In the genomic region with DNA sequence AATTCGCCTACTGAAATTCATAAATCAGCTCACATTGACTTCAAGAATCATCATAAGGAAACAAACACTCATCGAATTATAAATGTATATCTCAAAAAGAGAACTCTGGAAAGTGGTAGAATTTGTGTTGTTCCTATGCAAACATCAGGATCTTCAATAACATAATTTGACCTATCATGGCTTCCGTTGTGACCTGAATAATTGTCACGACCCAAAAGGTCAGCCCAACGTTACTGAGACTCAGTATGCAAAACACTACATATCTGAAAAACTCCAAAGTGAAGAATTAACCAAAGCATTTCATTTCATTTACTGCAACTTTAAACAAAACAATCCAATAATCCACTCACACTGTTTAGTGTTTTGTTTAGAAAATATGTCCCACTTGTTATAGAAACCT, we compare ENCODE assay signal across 8 cellular contexts. TPM values are rescaled to one million over a fixed set of nuclear protein-coding genes. Genes with fewer than 3 reads are reported as not detected.
DNase-seq lines count a peak whose midpoint lies in the region; ATAC-seq and TF ChIP-seq lines count a peak whose summit lies in the region.

No MANE protein-coding gene starts in this region.

- H3K9me3 Mint-ChIP-seq in naive B cell, result no peaks in the 10 kb centered on the region

- H3K4me1 Mint-ChIP-seq in naive B cell, result peaks cover 28 to 43% (median 28%) of the 10 kb centered on the region in 3 donors

- H3K27me3 ChIP-seq in mammary epithelial cell (ENCODE audit: insufficient read depth, low read length), result no peaks in the 10 kb centered on the region

- TF ChIP-seq CTCF in AG09309 (IDR thresholded peaks at IDR 0.05; ENCODE audit: control insufficient read depth, insufficient read depth, low read depth, low read length, missing control alignments) (no peak), mammary epithelial cell (conservative IDR thresholded peaks at IDR 0.05 in 1 of 2, IDR thresholded peaks at IDR 0.05 in 1 of 2; ENCODE audit: extremely low read depth in 1 of 2, insufficient read depth in 1 of 2, low read depth in 1 of 2, low read length in 2 of 2) (no peak)

- BruUV-seq in mammary epithelial cell (replicated peaks; lab: Mats Ljungman, UMichigan), result no TSS peak

- 78% methylated on average over 5 of the region's 5 CpGs for WGBS in mammary epithelial cell (ENCODE audit: low coverage, missing lambda C conversion rate)

- H4K20me1 ChIP-seq in mammary epithelial cell (ENCODE audit: insufficient read depth, low read length), result no peaks in the 10 kb centered on the region

- H3K9me3 ChIP-seq in mammary epithelial cell (replicated peaks; ENCODE audit: insufficient read depth, low read length), result no peaks in the 10 kb centered on the region

- peak overlapping the region; percentile 90 for H3K4me3 ChIP-seq in AG09309 (ENCODE audit: control insufficient read depth, low read depth, low read length)
- H3K4me3 ChIP-seq in Jurkat, Clone E6-1 (ENCODE audit: low read length), result peak overlapping the region; percentile 97
- H3K4me3 ChIP-seq in mammary epithelial cell (replicated peaks in 1 of 3; ENCODE audit: insufficient read depth in 1 of 3, low read depth in 2 of 3, low read length in 3 of 3), result peak overlapping the region; percentile 77 to 88 (median 81)

- H3K9ac ChIP-seq in mammary epithelial cell (ENCODE audit: insufficient read depth, low read length), result peak overlapping the region; percentile 92

- peak overlapping the region; percentile 71 for H3K4me2 ChIP-seq in mammary epithelial cell (ENCODE audit: insufficient read depth, low read depth, low read length)

- H3K79me2 ChIP-seq in mammary epithelial cell (ENCODE audit: insufficient read depth, low read length), result peaks cover 62% of the 10 kb centered on the region

- ATAC-seq in naive B cell (ENCODE audit: low read depth in 2 of 2) (no peak), GM21515 (IDR thresholded peaks at IDR 0.05; ENCODE audit: unreplicated experiment) (no peak)

- CTCF ChIA-PET in mammary epithelial cell (lab: Charles Lee; ENCODE audit: low non-redundant PET), result no interaction called here

- intact Hi-C loops in mammary epithelial cell (cut with micrococcal nuclease), result no loop called here

- H2AFZ ChIP-seq in mammary epithelial cell (ENCODE audit: low read depth, low read length), result no peak overlapping the region

- no peaks in the 10 kb centered on the region for H3K27me3 Mint-ChIP-seq in naive B cell

- H3K4me3 Mint-ChIP-seq in naive B cell, result peak overlapping the region in 7 of 8 donors; percentile 87 to 100 (median 98)

- peaks cover 35% of the 10 kb centered on the region for H3K4me1 ChIP-seq in mammary epithelial cell (ENCODE audit: insufficient read depth, low read length)

- H3K27ac Mint-ChIP-seq in naive B cell, result peak overlapping the region in 4 of 6 donors; percentile 99 to 100 (median 100)

- no peaks in the 10 kb centered on the region for H3K36me3 ChIP-seq in mammary epithelial cell (ENCODE audit: insufficient read depth, low read length)

- dilution Hi-C loops in mammary epithelial cell (cut with HindIII; ENCODE audit: low sequenced_read_pairs), result no loop called here

- in situ Hi-C loops in mammary epithelial cell (cut with MboI; ENCODE audit: low sequenced_read_pairs in 2 of 2), result no loop called here

- DNase-seq in AG09309 (ENCODE audit: low read depth), result no peak
- no peak for DNase-seq in Jurkat, Clone E6-1 (ENCODE audit: low read depth, low spot score)
- no peak for DNase-seq in mammary epithelial cell
- DNase-seq in naive B cell, result no peak
- no peak for DNase-seq in caudate nucleus (lab: John Stamatoyannopoulos, UW)
- no peak for DNase-seq in nucleus accumbens (lab: John Stamatoyannopoulos, UW)
- DNase-seq in D341Med (ENCODE audit: low spot score), result no peak

- peaks cover 0 to 4% of the 10 kb centered on the region in 2 donors for H3K36me3 Mint-ChIP-seq in naive B cell

- H3K27ac ChIP-seq in mammary epithelial cell (ENCODE audit: insufficient read depth, low read depth, low read length) (peak overlapping the region; percentile 97), caudate nucleus (ENCODE audit: low read depth, low read length) (no peak overlapping the region)

RNA-seq across cellular contexts. Expression of a gene that starts 1.2 kb away (rescaled TPM):
- 6.8 TPM for polyA plus RNA-seq in Jurkat, Clone E6-1 (2012; ENCODE audit: insufficient read depth, insufficient read length)
- 10 to 100 TPM; 14.4 to 14.8 TPM for total RNA-seq in mammary epithelial cell
- polyA plus RNA-seq in mammary epithelial cell (5.6 TPM), naive B cell (ENCODE audit: low read depth in 6 of 6) (10 to 100 TPM; 15.3 to 28.3 (median 23.3) TPM)
- 45.4 TPM for polyA minus RNA-seq in mammary epithelial cell
